In genomic region chr20:4082406-4083102, GRCh38 we compare ENCODE assay signal across 8 cellular contexts.
DNase-seq lines count a peak whose midpoint lies in the region; ATAC-seq and TF ChIP-seq lines count a peak whose summit lies in the region.

No MANE protein-coding gene starts in this region.

- ATAC-seq in GM21786 (IDR thresholded peaks at IDR 0.05; ENCODE audit: unreplicated experiment) (peak; percentile 51), left ventricle myocardium superior (peak; percentile 59)

- DNase-seq in AG10803 (ENCODE audit: low read depth), result peak; percentile 81
- peak; percentile 84 for DNase-seq in OCI-M2 (lab: John Stamatoyannopoulos, UW; ENCODE audit: unreplicated experiment)
- DNase-seq in activated T-helper 1 cell treated with Interleukin-2 at 50 U/mL for 16 hours (ENCODE audit: low read depth), result peak; percentile 13
- peak; percentile 41 for DNase-seq in left ventricle myocardium superior
- peak in 3 of 4 experiments; percentile 4 to 14 (median 5) for DNase-seq in stimulated activated CD4-positive, alpha-beta T cell treated with anti-CD3 and anti-CD28 coated beads, Interleukin-1b, Interleukin-23, amount 100 ng/mL, for 24 hours (ENCODE audit: low read depth in 4 of 4, low spot score in 1 of 4)
- no peak for DNase-seq in HT-29 (ENCODE audit: low spot score)
- no peak for DNase-seq in NCI-H187 (lab: John Stamatoyannopoulos, UW)

- intact Hi-C loops in left ventricle myocardium superior (cut with micrococcal nuclease), result loop anchor here (5.0 kb wide), 1 partner anchor 70 kb away; no protein-coding TSS in a partner anchor

- no peak for TF ChIP-seq CTCF in AG10803 (conservative IDR thresholded peaks at IDR 0.05; ENCODE audit: low read length)

- peak overlapping the region; percentile 28 for H3K4me3 ChIP-seq in AG10803 (ENCODE audit: low read length)

Comparison
In these comparisons a context has a peak if more than half of its experiments do, and no peak if none do; other contexts are left out.
1. DNase-seq: peak in AG10803 (single experiment), OCI-M2 (single experiment), activated T-helper 1 cell treated with Interleukin-2 at 50 U/mL for 16 hours (single experiment), left ventricle myocardium superior (single experiment) and stimulated activated CD4-positive, alpha-beta T cell treated with anti-CD3 and anti-CD28 coated beads, Interleukin-1b, Interleukin-23, amount 100 ng/mL, for 24 hours (3 of 4); none in HT-29 (single experiment) and NCI-H187 (0 of 2).